Comparison of ENCODE assay signal across 8 cellular contexts in the genomic region with DNA sequence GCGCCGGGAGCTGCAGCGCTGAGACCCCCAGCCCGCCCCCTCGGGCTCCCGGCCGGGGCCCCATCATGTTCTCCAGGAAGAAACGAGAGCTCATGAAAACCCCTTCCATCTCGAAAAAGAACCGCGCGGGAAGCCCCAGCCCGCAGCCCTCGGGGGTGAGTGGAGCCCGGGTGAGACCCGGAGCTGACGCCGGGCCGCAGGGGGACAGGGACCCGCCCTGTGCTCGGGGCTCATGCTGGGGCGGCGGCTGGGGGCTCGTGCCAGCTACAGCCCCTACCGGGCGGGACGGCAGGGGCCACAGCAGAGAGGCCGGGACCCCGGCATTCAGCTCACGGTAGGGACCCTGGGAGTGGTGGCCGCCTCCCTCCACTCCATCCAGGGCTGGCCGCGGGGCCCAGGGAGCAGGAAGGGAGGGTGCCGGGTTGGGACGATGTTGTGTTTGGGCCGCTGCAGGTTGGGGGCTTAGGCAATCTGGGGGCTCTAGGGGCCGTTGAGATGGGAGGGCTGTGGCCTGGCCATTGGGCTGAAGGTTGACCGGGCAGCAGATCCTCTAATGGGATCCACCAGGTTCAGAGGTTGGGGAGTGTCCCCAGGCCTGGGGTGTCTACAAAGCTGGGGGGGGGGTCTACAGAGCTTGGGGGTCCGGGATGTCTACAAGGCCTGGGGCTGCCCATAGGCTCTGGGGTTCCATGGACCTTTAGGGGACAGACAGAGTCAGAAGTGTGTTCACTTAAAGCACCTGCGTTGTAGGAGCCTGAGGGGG. TPM values are rescaled to one million over a fixed set of nuclear protein-coding genes. Genes with fewer than 3 reads are reported as not detected.
DNase-seq lines count a peak whose midpoint lies in the region; ATAC-seq and TF ChIP-seq lines count a peak whose summit lies in the region.

No MANE protein-coding gene starts in this region.

- H3K27ac Mint-ChIP-seq in T-helper 1 cell treated with Interleukin-12 subunit alpha and Interleukin-12 subunit beta and Interleukin-4 antibody, amounts not matched to agents 30 μg/mL and 1 μg/mL, for 36 hours = peak overlapping the region; percentile 91

- peak; percentile 26 for ATAC-seq in GM21423 (IDR thresholded peaks at IDR 0.05; ENCODE audit: unreplicated experiment)
- no peak for ATAC-seq in HG03520 (IDR thresholded peaks at IDR 0.05; ENCODE audit: unreplicated experiment)
- no peak for ATAC-seq in HG03039 (IDR thresholded peaks at IDR 0.05; ENCODE audit: unreplicated experiment)

- TF ChIP-seq CTCF in 22Rv1 (IDR thresholded peaks at IDR 0.05) = no peak

- H3K4me1 ChIP-seq in esophagus (ENCODE audit: control insufficient read depth in 2 of 2, insufficient read depth in 2 of 2, low read length in 1 of 2) (peaks cover 8 to 10% of the 10 kb centered on the region in 2 donors), skeletal muscle tissue (ENCODE audit: control insufficient read depth in 3 of 3, insufficient read depth in 3 of 3, low read length in 3 of 3) (peaks cover 17 to 27% (median 17%) of the 10 kb centered on the region in 3 donors)

- no peaks in the 10 kb centered on the region for H3K27me3 Mint-ChIP-seq in T-helper 1 cell treated with Interleukin-12 subunit alpha and Interleukin-12 subunit beta and Interleukin-4 antibody, amounts not matched to agents 30 μg/mL and 1 μg/mL, for 36 hours (ENCODE audit: low read depth)

- H3K9me3 ChIP-seq in esophagus (ENCODE audit: control insufficient read depth in 2 of 2, insufficient read depth in 1 of 2, low read depth in 1 of 2, low read length in 1 of 2) (no peaks in the 10 kb centered on the region), skeletal muscle tissue (ENCODE audit: control insufficient read depth in 3 of 3, low read length in 3 of 3) (no peaks in the 10 kb centered on the region)

- H3K9ac ChIP-seq in skeletal muscle tissue (ENCODE audit: low read depth in 1 of 3, low read length in 3 of 3) = peak overlapping the region in 1 of 3 donors; percentile 32

- peaks cover 22% of the 10 kb centered on the region for H3K36me3 Mint-ChIP-seq in T-helper 1 cell treated with Interleukin-12 subunit alpha and Interleukin-12 subunit beta and Interleukin-4 antibody, amounts not matched to agents 30 μg/mL and 1 μg/mL, for 36 hours (ENCODE audit: low read depth)

- no peaks in the 10 kb centered on the region for H3K9me3 Mint-ChIP-seq in T-helper 1 cell treated with Interleukin-12 subunit alpha and Interleukin-12 subunit beta and Interleukin-4 antibody, amounts not matched to agents 30 μg/mL and 1 μg/mL, for 36 hours

- WGBS in esophagus, 2 donors = 6% methylated on average over 39 to 40 of the region's 40 CpGs

- H3K27me3 ChIP-seq in esophagus (ENCODE audit: control insufficient read depth in 1 of 2, insufficient read depth in 2 of 2, low read length in 2 of 2) = peaks cover 0 to 5% of the 10 kb centered on the region in 2 donors
- peaks cover 64 to 78% (median 68%) of the 10 kb centered on the region in 3 donors for H3K27me3 ChIP-seq in skeletal muscle tissue (ENCODE audit: control insufficient read depth in 3 of 3, insufficient read depth in 3 of 3, low read length in 3 of 3)

- H3K4me3 Mint-ChIP-seq in T-helper 1 cell treated with Interleukin-12 subunit alpha and Interleukin-12 subunit beta and Interleukin-4 antibody, amounts not matched to agents 30 μg/mL and 1 μg/mL, for 36 hours = peak overlapping the region; percentile 89

- H3K27ac ChIP-seq in 22Rv1 = peak overlapping the region; percentile 90
- H3K27ac ChIP-seq in esophagus (ENCODE audit: low read depth in 2 of 2, low read length in 1 of 2) = peak overlapping the region; percentile 39
- H3K27ac ChIP-seq in skeletal muscle tissue (ENCODE audit: low read depth, low read length) = peak overlapping the region; percentile 25

- peaks cover 29% of the 10 kb centered on the region for H3K4me1 Mint-ChIP-seq in T-helper 1 cell treated with Interleukin-12 subunit alpha and Interleukin-12 subunit beta and Interleukin-4 antibody, amounts not matched to agents 30 μg/mL and 1 μg/mL, for 36 hours (ENCODE audit: low read depth)

- no peak for DNase-seq in T1000 (lab: John Stamatoyannopoulos, UW)

- no peaks in the 10 kb centered on the region for H3K36me3 ChIP-seq in esophagus (ENCODE audit: control insufficient read depth in 2 of 2, insufficient read depth in 2 of 2, low read length in 1 of 2)
- H3K36me3 ChIP-seq in skeletal muscle tissue (ENCODE audit: control insufficient read depth in 3 of 3, insufficient read depth in 3 of 3, low read length in 3 of 3) = no peaks in the 10 kb centered on the region

- H3K4me3 ChIP-seq in esophagus (ENCODE audit: low read depth in 1 of 2, low read length in 2 of 2) (peak overlapping the region; percentile 17 to 56), skeletal muscle tissue (ENCODE audit: low read length in 3 of 3) (peak overlapping the region in 1 of 3 donors; percentile 32)

RNA-seq across cellular contexts. Expression of a gene that starts 0.6 kb away (rescaled TPM):
- polyA plus RNA-seq in esophagus = 10 to 100 TPM in 1 of 2 donors, 1 to 10 TPM in 1; 8.9 to 17.7 TPM
- total RNA-seq in skeletal muscle tissue = 8.9 TPM

RNA-seq across cellular contexts. Expression of a gene that starts 27.6 kb away (rescaled TPM):
- polyA plus RNA-seq in esophagus = 10 to 100 TPM; 11.4 to 26.4 TPM
- total RNA-seq in skeletal muscle tissue = 6.8 TPM

RNA-seq across cellular contexts. Expression of a gene that starts 27.7 kb away (rescaled TPM):
- polyA plus RNA-seq in esophagus = 100 to 1,000 TPM in 1 of 2 donors, 10 to 100 TPM in 1; 77.9 to 162 TPM
- 39.1 TPM for total RNA-seq in skeletal muscle tissue

RNA-seq across cellular contexts. Expression of a gene that starts 36.3 kb away (rescaled TPM):
- polyA plus RNA-seq in esophagus = 100 to 1,000 TPM; 271 to 294 TPM
- 139 TPM for total RNA-seq in skeletal muscle tissue

RNA-seq across cellular contexts. Expression of a gene that starts 41.1 kb away (rescaled TPM):
- 100 to 1,000 TPM in 1 of 2 donors, 10 to 100 TPM in 1; 84.4 to 106 TPM for polyA plus RNA-seq in esophagus
- 40.2 TPM for total RNA-seq in skeletal muscle tissue

Comparison
In these comparisons a context has a peak if more than half of its experiments do, and no peak if none do; other contexts are left out.
1. H3K27ac ChIP-seq: peak in every context shown above with its lines; median percentile 90 in 22Rv1; 39 in esophagus; 25 in skeletal muscle tissue.